ENCODE assay signal across 8 cellular contexts in the genomic region with DNA sequence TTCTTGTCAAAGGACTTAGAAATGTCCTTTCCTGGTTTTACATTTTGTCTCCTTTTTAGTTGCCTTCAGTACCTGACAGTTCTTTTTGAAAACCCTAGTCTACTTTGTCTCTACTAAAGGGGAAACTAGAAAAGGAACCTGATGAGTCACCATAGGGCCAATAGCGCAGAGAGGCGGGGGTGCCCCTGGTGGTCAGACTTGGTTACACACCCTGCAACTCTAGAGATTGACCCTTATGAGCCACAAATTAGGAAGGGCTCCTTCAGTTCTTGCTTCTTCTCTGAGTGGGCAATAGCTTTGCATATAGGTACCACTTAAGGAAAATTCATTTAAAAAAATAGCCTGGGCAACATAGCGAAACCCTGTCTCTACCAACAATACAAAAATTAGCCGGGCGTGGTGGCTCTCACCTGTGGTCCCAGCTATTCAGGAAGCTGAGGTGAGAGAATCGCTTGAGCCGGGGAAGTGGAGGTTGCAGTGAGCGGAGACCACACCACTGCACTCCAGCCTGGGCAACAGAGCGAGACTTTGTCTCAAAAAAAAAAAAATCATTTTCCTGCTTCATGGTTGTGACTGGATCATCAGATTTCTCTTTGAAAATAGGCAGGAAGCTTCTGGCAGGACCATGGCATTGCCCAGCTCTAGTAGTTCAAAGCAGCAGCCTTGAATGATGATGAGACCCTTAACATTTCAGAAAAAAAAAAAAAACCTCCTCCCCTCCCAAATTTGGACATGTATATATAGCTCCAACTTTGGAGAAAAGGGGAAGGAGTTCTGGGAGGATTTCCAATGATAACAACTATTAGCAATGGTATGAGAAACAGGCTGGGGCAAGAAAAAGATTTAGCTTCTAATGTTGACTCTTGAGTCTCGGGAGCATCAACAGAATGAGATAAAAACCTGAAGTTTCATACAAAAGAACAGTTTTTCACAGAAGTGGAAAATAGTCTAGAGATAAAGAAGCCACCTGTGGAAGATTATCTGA. TPM values are rescaled to one million over a fixed set of nuclear protein-coding genes. Genes with fewer than 3 reads are reported as not detected.
DNase-seq lines count a peak whose midpoint lies in the region; ATAC-seq, FAIRE-seq and TF ChIP-seq lines count a peak whose summit lies in the region.

No MANE protein-coding gene starts in this region.

- peak; percentile 57 to 82 (median 67) for DNase-seq in CD8-positive, alpha-beta memory T cell
- DNase-seq in RPMI7951 (ENCODE audit: low read depth) (peak; percentile 63), activated T-helper 1 cell treated with Interleukin-2 at 50 U/mL for 16 hours (ENCODE audit: low read depth) (peak; percentile 37), fibroblast of the aortic adventitia (ENCODE audit: low read depth) (peak; percentile 95), pancreas (peak; percentile 60 to 88 (median 72)), thyroid gland (peak; percentile 74 to 77)

- TF ChIP-seq CTCF in fibroblast of the aortic adventitia (IDR thresholded peaks at IDR 0.05; ENCODE audit: insufficient read depth, low read length) (peak; percentile 64), pancreas (IDR thresholded peaks at IDR 0.05) (peak; percentile 80 to 94 (median 88)), thyroid gland (IDR thresholded peaks at IDR 0.05) (peak; percentile 15 to 89 (median 65))

- H3K27me3 Mint-ChIP-seq in CD8-positive, alpha-beta memory T cell, result no peaks in the 10 kb centered on the region

- H3K36me3 ChIP-seq in CD8-positive, alpha-beta memory T cell (ENCODE audit: insufficient read depth, low read length), result peaks cover 36% of the 10 kb centered on the region
- peaks cover 3 to 34% (median 13%) of the 10 kb centered on the region in 3 donors for H3K36me3 ChIP-seq in pancreas
- peaks cover 27 to 29% of the 10 kb centered on the region in 2 donors for H3K36me3 ChIP-seq in thyroid gland

- peaks cover 26% of the 10 kb centered on the region for H3K4me1 ChIP-seq in CD8-positive, alpha-beta memory T cell (ENCODE audit: insufficient read depth, low read length)
- H3K4me1 ChIP-seq in pancreas, result peaks cover 0 to 15% (median 14%) of the 10 kb centered on the region in 3 donors
- peaks cover 23 to 24% of the 10 kb centered on the region in 2 donors for H3K4me1 ChIP-seq in thyroid gland

- peak overlapping the region in 6 of 7 donors; percentile 64 to 78 (median 72) for H3K4me3 Mint-ChIP-seq in CD8-positive, alpha-beta memory T cell

- intact Hi-C loops in pancreas (cut with DNase I) (loop anchor here in 1 of 3 donors (10.0 kb wide), 1 partner anchor 77 kb away; a partner anchor contains a TSS), thyroid gland (cut with DNase I) (no loop called here)

- POLR2A ChIA-PET in CD8-positive, alpha-beta memory T cell (lab: Charles Lee), result interaction anchor here (0.5 to 1.2 kb wide), 5 partner anchors 13 to 435 kb away, joined by 3 to 7 read pairs (median 3); a partner anchor contains a TSS

- H3K27me3 ChIP-seq in CD8-positive, alpha-beta memory T cell (ENCODE audit: insufficient read depth, low read length, poor library complexity, severe bottlenecking), result no peaks in the 10 kb centered on the region
- H3K27me3 ChIP-seq in pancreas, result no peaks in the 10 kb centered on the region
- no peaks in the 10 kb centered on the region for H3K27me3 ChIP-seq in thyroid gland

- ATAC-seq in GM19328 (IDR thresholded peaks at IDR 0.05; ENCODE audit: unreplicated experiment), result peak; percentile 91
- peak; percentile 95 for ATAC-seq in HG03354 (IDR thresholded peaks at IDR 0.05; ENCODE audit: poor library complexity, severe bottlenecking, unreplicated experiment)
- ATAC-seq in pancreas, result peak; percentile 93 to 97 (median 96)

- H3K4me3 ChIP-seq in CD8-positive, alpha-beta memory T cell (ENCODE audit: low read length), result no peak overlapping the region
- H3K4me3 ChIP-seq in fibroblast of the aortic adventitia (ENCODE audit: low read depth, low read length) (no peak overlapping the region), pancreas (no peak overlapping the region), thyroid gland (replicated peaks in 1 of 3) (no peak overlapping the region)

- peaks cover 41 to 60% (median 55%) of the 10 kb centered on the region in 3 donors for H3K4me1 Mint-ChIP-seq in CD8-positive, alpha-beta memory T cell

- H3K9me3 ChIP-seq in CD8-positive, alpha-beta memory T cell (ENCODE audit: low read length), result no peaks in the 10 kb centered on the region
- H3K9me3 ChIP-seq in pancreas (no peaks in the 10 kb centered on the region), thyroid gland (no peaks in the 10 kb centered on the region)

- TF ChIP-seq POLR2A in thyroid gland (IDR thresholded peaks at IDR 0.05), result no peak

- CTCF ChIA-PET in CD8-positive, alpha-beta memory T cell (lab: Charles Lee), result interaction anchor here (0.6 to 6.0 kb wide), 33 partner anchors 9 to 471 kb away, joined by 3 to 62 read pairs (median 4); a partner anchor contains a TSS

- 68 to 76% methylated on average over 10 of the region's 10 CpGs for whole genome bisulfite sequencing in pancreas, 2 donors
- WGBS in thyroid gland, 2 donors, result 39 to 55% methylated on average over 10 of the region's 10 CpGs

- no peak for FAIRE-seq in pancreas (lab: Jason Lieb, UNC)

- peak overlapping the region; percentile 35 to 89 (median 82) for H3K27ac Mint-ChIP-seq in CD8-positive, alpha-beta memory T cell

- H3K27ac ChIP-seq in CD8-positive, alpha-beta memory T cell (ENCODE audit: low read depth, low read length), result no peak overlapping the region
- H3K27ac ChIP-seq in pancreas (peak overlapping the region in 2 of 4 donors; percentile 40 to 67), thyroid gland (peak overlapping the region; percentile 44 to 85 (median 67))

- peaks cover 0 to 72% (median 18%) of the 10 kb centered on the region in 3 donors for H3K36me3 Mint-ChIP-seq in CD8-positive, alpha-beta memory T cell

- H3K9me3 Mint-ChIP-seq in CD8-positive, alpha-beta memory T cell, result no peaks in the 10 kb centered on the region

RNA-seq across cellular contexts. Expression of a gene that starts 45.2 kb away (rescaled TPM):
- total RNA-seq in CD8-positive, alpha-beta memory T cell, result 10 to 100 TPM; 34.0 to 36.4 TPM
- 39.2 TPM for polyA plus RNA-seq in CD8-positive, alpha-beta memory T cell
- total RNA-seq in RPMI7951 (2014; rRNA removed; shearing (Covaris generic)), result 14.5 and 16.1 TPM in 2 replicates
- total RNA-seq in fibroblast of the aortic adventitia (ENCODE audit: low replicate concordance), result 25.6 and 28.9 TPM in 2 replicates
- 10 to 100 TPM in 1 of 6 donors, 1 to 10 TPM in 5; 5.0 to 10.7 (median 6.3) TPM for total RNA-seq in pancreas
- polyA plus RNA-seq in pancreas, result 1 to 10 TPM; 3.2 to 4.4 TPM
- total RNA-seq in thyroid gland, result 10 to 100 TPM; 12.0 to 45.5 (median 23.3) TPM

Comparison
In these comparisons a context has a peak if more than half of its experiments do, and no peak if none do; other contexts are left out.
1. DNase-seq: peak in every context shown above with its lines; median percentile 95 in fibroblast of the aortic adventitia; 76 in thyroid gland; 72 in pancreas; 67 in CD8-positive, alpha-beta memory T cell; 63 in RPMI7951; 37 in activated T-helper 1 cell treated with Interleukin-2 at 50 U/mL for 16 hours.